Comparison of ENCODE assay signal across 16 cellular contexts in genomic region chr7:20513897-20514296, GRCh38.
A peak's percentile ranks its signal among the peaks of the same experiment; 100 is the strongest.
DNase-seq lines count a peak whose midpoint lies in the region; ATAC-seq, FAIRE-seq and TF ChIP-seq lines count a peak whose summit lies in the region.
"Had no signal": no experiment of that assay in that cellular context is flagged by ENCODE, and none has a peak within 500 bp of the region (broad histone marks: within the 10 kb centered on the region; RNA-seq: fewer than 3 reads in every experiment).

No MANE protein-coding gene starts in this region.

- no peak overlapping the region for H3K27ac ChIP-seq in smooth muscle cell (ENCODE audit: low read depth)
- H3K27ac ChIP-seq: A549, C4-2B, HL-60 had no signal

- no peaks in the 10 kb centered on the region for H3K79me2 ChIP-seq in smooth muscle cell (ENCODE audit: low read depth)

- H3F3A ChIP-seq in smooth muscle cell (ENCODE audit: low read depth), result no peaks in the 10 kb centered on the region

- no peak for ATAC-seq in HG03039 (IDR thresholded peaks at IDR 0.05; ENCODE audit: unreplicated experiment)
- ATAC-seq: A549 had no signal

- H4K20me1 ChIP-seq in smooth muscle cell (ENCODE audit: low read depth), result no peaks in the 10 kb centered on the region

- H3K4me3 ChIP-seq in smooth muscle cell, result no peak overlapping the region
- H3K4me3 ChIP-seq: A549, GM12878 had no signal

- no peak overlapping the region for H2AFZ ChIP-seq in smooth muscle cell (ENCODE audit: low read depth)

- H3K4me2 ChIP-seq in smooth muscle cell, result peak overlapping the region; percentile 36
- H3K4me2 ChIP-seq: A549 had no signal

- no peak for TF ChIP-seq CTCF in smooth muscle cell (IDR thresholded peaks at IDR 0.05; ENCODE audit: borderline replicate concordance, insufficient read depth, poor library complexity, severe bottlenecking)

- H3K9ac ChIP-seq in smooth muscle cell (ENCODE audit: low read depth), result no peak overlapping the region

- no peaks in the 10 kb centered on the region for H3K9me3 ChIP-seq in smooth muscle cell (replicated peaks; ENCODE audit: low read depth)
- H3K9me3 ChIP-seq: A549, BE2C had no signal

- peak; percentile 15 for DNase-seq in NCI-H69 (lab: John Stamatoyannopoulos, UW)
- DNase-seq in smooth muscle cell (lab: John Stamatoyannopoulos, UW; ENCODE audit: unreplicated experiment), result no peak
- DNase-seq in NCI-H1105 treated with DMSO at 0.1 percent for 48 hours (lab: John Stamatoyannopoulos, UW), result no peak
- no peak for DNase-seq in NCI-H1105 (lab: John Stamatoyannopoulos, UW)
- DNase-seq: CD4-positive, alpha-beta memory T cell; GOT3; H9 had no signal

- FAIRE-seq in G401.6 (lab: Jason Lieb, UNC) (peak; percentile 96), endometrium (lab: Jason Lieb, UNC) (peak; percentile 92)
- FAIRE-seq: A549, GM12878, GM18507 had no signal

- no peaks in the 10 kb centered on the region for H3K36me3 ChIP-seq in smooth muscle cell (ENCODE audit: low read depth)
- H3K36me3 ChIP-seq: BE2C had no signal

- H3K4me1 ChIP-seq in smooth muscle cell (ENCODE audit: low read depth), result no peaks in the 10 kb centered on the region
- H3K4me1 ChIP-seq: A549 had no signal

- H3K27me3 ChIP-seq in smooth muscle cell (ENCODE audit: low read depth), result peaks cover 17% of the 10 kb centered on the region
- H3K27me3 ChIP-seq: BE2C had no signal
